ENCODE assay signal across 24 cellular contexts in genomic region chr2:35447816-35448215, GRCh38.
A peak's percentile ranks its signal among the peaks of the same experiment; 100 is the strongest.
DNase-seq lines count a peak whose midpoint lies in the region; FAIRE-seq and TF ChIP-seq lines count a peak whose summit lies in the region.
"Had no signal": no experiment of that assay in that cellular context is flagged by ENCODE, and none has a peak within 500 bp of the region (broad histone marks: within the 10 kb centered on the region; RNA-seq: fewer than 3 reads in every experiment).

No MANE protein-coding gene starts in this region.

- H3K4me3 ChIP-seq in BLaER1 treated with 17β-estradiol and CSF1 and Interleukin-3, amounts not matched to agents 10 nM and 100 nM = no peak overlapping the region
- H3K4me3 ChIP-seq in MM.1S (ENCODE audit: low read length) (no peak overlapping the region), astrocyte (ENCODE audit: insufficient read depth, low read depth, low read length) (no peak overlapping the region)
- H3K4me3 ChIP-seq: BLaER1, HAP-1 had no signal

- no peak for TF ChIP-seq CTCF in MM.1S (IDR thresholded peaks at IDR 0.05; ENCODE audit: low read length)
- no peak for TF ChIP-seq CTCF in astrocyte (IDR thresholded peaks at IDR 0.05; ENCODE audit: insufficient read depth, low read depth, low read length)

- no peaks in the 10 kb centered on the region for H3K27me3 ChIP-seq in BLaER1 treated with 17β-estradiol and CSF1 and Interleukin-3, amounts not matched to agents 10 nM and 100 nM
- H3K27me3 ChIP-seq in MM.1S (replicated peaks; ENCODE audit: insufficient read depth, low read length) = no peaks in the 10 kb centered on the region
- no peaks in the 10 kb centered on the region for H3K27me3 ChIP-seq in astrocyte (ENCODE audit: insufficient read depth, low read length)
- H3K27me3 ChIP-seq: BLaER1 had no signal

- DNase-seq in MM.1S (no peak), astrocyte (ENCODE audit: low read depth) (no peak), myocyte (ENCODE audit: low read depth) (peak; percentile 79), NCI-H1417 treated with DMSO at 0.1 percent for 48 hours (lab: John Stamatoyannopoulos, UW) (no peak)
- no peak for DNase-seq in activated CD4-positive, alpha-beta T cell treated with anti-CD3 and anti-CD28 coated beads for 4 hours
- DNase-seq in activated naive CD4-positive, alpha-beta T cell treated with anti-CD3 and anti-CD28 coated beads for 36 hours = no peak
- no peak for DNase-seq in stimulated activated CD4-positive, alpha-beta T cell treated with anti-CD3 and anti-CD28 coated beads, Interleukin-4, amount 100 ng/mL, for 24 hours
- DNase-seq: CD4-positive, alpha-beta T cell; CD8-positive, alpha-beta memory T cell; DMS 273 treated with DMSO at 0.1 percent for 48 hours; DMS79; GOT3; HFFc6 had no signal

- H3K4me1 ChIP-seq in BLaER1 treated with 17β-estradiol and CSF1 and Interleukin-3, amounts not matched to agents 10 nM and 100 nM = peaks cover 8 to 54% (median 27%) of the 10 kb centered on the region in 10 experiments; a peak in 18 of 20 replicates
- H3K4me1 ChIP-seq in MM.1S (ENCODE audit: low read length) (peaks cover 15% of the 10 kb centered on the region), astrocyte (ENCODE audit: insufficient read depth, low read length) (no peaks in the 10 kb centered on the region)
- H3K4me1 ChIP-seq: HAP-1 had no signal

- H3K27me3 Mint-ChIP-seq in astrocyte (ENCODE audit: low read depth, unreplicated experiment) = no peaks in the 10 kb centered on the region
- H3K27me3 Mint-ChIP-seq in activated naive CD4-positive, alpha-beta T cell treated with anti-CD3 and anti-CD28 coated beads for 36 hours (ENCODE audit: low read depth) = no peaks in the 10 kb centered on the region
- H3K27me3 Mint-ChIP-seq: B cell; CD4-positive, alpha-beta T cell; CD8-positive, alpha-beta memory T cell had no signal

- intact Hi-C loops in activated naive CD4-positive, alpha-beta T cell treated with anti-CD3 and anti-CD28 coated beads for 36 hours (cut with micrococcal nuclease) = no loop called here

- no peaks in the 10 kb centered on the region for H3K36me3 Mint-ChIP-seq in astrocyte (ENCODE audit: low read depth, unreplicated experiment)
- H3K36me3 Mint-ChIP-seq in activated naive CD4-positive, alpha-beta T cell treated with anti-CD3 and anti-CD28 coated beads for 36 hours (ENCODE audit: low read depth) = no peaks in the 10 kb centered on the region
- H3K36me3 Mint-ChIP-seq: CD14-positive monocyte; CD8-positive, alpha-beta memory T cell had no signal

- no peak for FAIRE-seq in astrocyte (lab: Jason Lieb, UNC)
- FAIRE-seq: A204.1, D721Med, GM12891, GM18507, H54 had no signal

- H3K9me2 ChIP-seq in MM.1S (replicated peaks; ENCODE audit: insufficient read depth, low read length) = no peaks in the 10 kb centered on the region

- no peak overlapping the region for H3K27ac Mint-ChIP-seq in astrocyte (ENCODE audit: unreplicated experiment)
- H3K27ac Mint-ChIP-seq in activated naive CD4-positive, alpha-beta T cell treated with anti-CD3 and anti-CD28 coated beads for 36 hours = no peak overlapping the region
- H3K27ac Mint-ChIP-seq: B cell; CD4-positive, alpha-beta T cell; CD8-positive, alpha-beta memory T cell; HFFc6 had no signal

- H4K20me1 ChIP-seq in BLaER1 treated with 17β-estradiol and CSF1 and Interleukin-3, amounts not matched to agents 10 nM and 100 nM = no peaks in the 10 kb centered on the region
- H4K20me1 ChIP-seq in MM.1S (ENCODE audit: insufficient read depth, low read length) (no peaks in the 10 kb centered on the region), astrocyte (ENCODE audit: insufficient read depth, low read length) (no peaks in the 10 kb centered on the region)
- H4K20me1 ChIP-seq: BLaER1 had no signal

- CTCF ChIA-PET in activated naive CD4-positive, alpha-beta T cell treated with anti-CD3 and anti-CD28 coated beads for 36 hours (lab: Charles Lee) = no interaction called here

- H3K9me3 Mint-ChIP-seq in astrocyte (ENCODE audit: unreplicated experiment) = no peaks in the 10 kb centered on the region
- peaks cover 2% of the 10 kb centered on the region for H3K9me3 Mint-ChIP-seq in activated naive CD4-positive, alpha-beta T cell treated with anti-CD3 and anti-CD28 coated beads for 36 hours
- H3K9me3 Mint-ChIP-seq: CD4-positive, alpha-beta T cell; CD8-positive, alpha-beta memory T cell had no signal

- no peak overlapping the region for H3K9ac ChIP-seq in BLaER1 treated with 17β-estradiol and CSF1 and Interleukin-3, amounts not matched to agents 10 nM and 100 nM
- H3K9ac ChIP-seq in MM.1S (ENCODE audit: low read length) = no peak overlapping the region
- no peak overlapping the region for H3K9ac ChIP-seq in astrocyte (ENCODE audit: low read length)
- H3K9ac ChIP-seq: BLaER1 had no signal

- H3K4me1 Mint-ChIP-seq in astrocyte (ENCODE audit: low read depth, unreplicated experiment) = no peaks in the 10 kb centered on the region
- H3K4me1 Mint-ChIP-seq in activated naive CD4-positive, alpha-beta T cell treated with anti-CD3 and anti-CD28 coated beads for 36 hours (ENCODE audit: low read depth) = no peaks in the 10 kb centered on the region
- H3K4me1 Mint-ChIP-seq: B cell; CD8-positive, alpha-beta memory T cell had no signal

- H3K79me2 ChIP-seq in MM.1S (ENCODE audit: low read length) = no peaks in the 10 kb centered on the region
- H3K79me2 ChIP-seq in astrocyte (ENCODE audit: insufficient read depth, low read length) = no peaks in the 10 kb centered on the region

- H3K4me3 Mint-ChIP-seq in astrocyte (ENCODE audit: unreplicated experiment) = no peak overlapping the region
- no peak overlapping the region for H3K4me3 Mint-ChIP-seq in activated naive CD4-positive, alpha-beta T cell treated with anti-CD3 and anti-CD28 coated beads for 36 hours
- H3K4me3 Mint-ChIP-seq: B cell; CD14-positive monocyte; CD4-positive, alpha-beta T cell; CD8-positive, alpha-beta memory T cell; HFFc6 had no signal

- H3F3A ChIP-seq in MM.1S (ENCODE audit: insufficient read depth, low read length) = no peaks in the 10 kb centered on the region

- H3K27ac ChIP-seq in BLaER1 treated with 17β-estradiol and CSF1 and Interleukin-3, amounts not matched to agents 10 nM and 100 nM = peak overlapping the region in 8 of 11 experiments; percentile 10 to 65 (median 27); a peak in 11 of 22 replicates
- H3K27ac ChIP-seq in MM.1S (ENCODE audit: low read length) = peak overlapping the region; percentile 23; the same call in 1 of the 2 replicates
- no peak overlapping the region for H3K27ac ChIP-seq in astrocyte (ENCODE audit: low read depth, low read length)
- H3K27ac ChIP-seq: 22Rv1, BLaER1 had no signal

- no peaks in the 10 kb centered on the region for H3K36me3 ChIP-seq in BLaER1 treated with 17β-estradiol and CSF1 and Interleukin-3, amounts not matched to agents 10 nM and 100 nM
- H3K36me3 ChIP-seq in MM.1S (replicated peaks; ENCODE audit: insufficient read depth, low read length) = no peaks in the 10 kb centered on the region
- H3K36me3 ChIP-seq in astrocyte (ENCODE audit: insufficient read depth, low read length) = no peaks in the 10 kb centered on the region
- H3K36me3 ChIP-seq: BLaER1, HAP-1 had no signal

- H2AFZ ChIP-seq in MM.1S (ENCODE audit: low read length) (peak overlapping the region; percentile 36; the same call in 1 of the 2 replicates), astrocyte (ENCODE audit: low read depth, low read length) (peak overlapping the region; percentile 15)

- H3K9me3 ChIP-seq in BLaER1 treated with 17β-estradiol and CSF1 and Interleukin-3, amounts not matched to agents 10 nM and 100 nM (replicated peaks in 1 of 11) = no peaks in the 10 kb centered on the region
- no peaks in the 10 kb centered on the region for H3K9me3 ChIP-seq in MM.1S (replicated peaks; ENCODE audit: insufficient read depth, low read length)
- no peaks in the 10 kb centered on the region for H3K9me3 ChIP-seq in astrocyte (ENCODE audit: insufficient read depth, low read depth, low read length)
- H3K9me3 ChIP-seq: BLaER1, HAP-1 had no signal

- peak overlapping the region in 10 of 11 experiments; percentile 20 to 91 (median 50); a peak in 14 of 22 replicates for H3K4me2 ChIP-seq in BLaER1 treated with 17β-estradiol and CSF1 and Interleukin-3, amounts not matched to agents 10 nM and 100 nM
- H3K4me2 ChIP-seq in MM.1S (ENCODE audit: low read depth, low read length) (peak overlapping the region; percentile 11; the same call in 1 of the 2 replicates), astrocyte (ENCODE audit: low read length) (no peak overlapping the region)
